Comparison of ENCODE assay signal across 28 cellular contexts in genomic region chr2:180739070-180739469, GRCh38.
"Had no signal": no experiment of that assay in that cellular context is flagged by ENCODE, and none has a peak within 500 bp of the region (broad histone marks: within the 10 kb centered on the region; RNA-seq: fewer than 3 reads in every experiment).

No MANE protein-coding gene starts in this region.

- H2AFZ ChIP-seq: neural progenitor cell, parathyroid adenoma had no signal

- H3K36me3 ChIP-seq: heart left ventricle, neural progenitor cell, uterus had no signal

- H3K4me1 ChIP-seq: heart left ventricle, parathyroid adenoma, uterus had no signal

- H3K9me3 ChIP-seq: heart left ventricle, uterus had no signal

- H3K4me3 ChIP-seq: heart left ventricle, neural progenitor cell, skin epidermis, uterus had no signal

- H3K79me2 ChIP-seq: parathyroid adenoma had no signal

- ATAC-seq: activated CD4-positive, alpha-beta T cell treated with anti-CD3 and anti-CD28 coated beads for 36 hours; activated CD8-positive, alpha-beta memory T cell treated with anti-CD3 and anti-CD28 coated beads, Interleukin-2, amount 10 ng/mL, durations not matched to agents 7 days and 5 days; activated CD8-positive, alpha-beta T cell treated with anti-CD3 and anti-CD28 coated beads, Interleukin-2, amount 10 ng/mL, durations not matched to agents 7 days and 5 days; activated naive CD8-positive, alpha-beta T cell treated with anti-CD3 and anti-CD28 coated beads, Interleukin-2, amount 50 U/mL, for 24 hours; heart left ventricle; left colon; natural killer cell; right cardiac atrium; stimulated activated effector memory CD8-positive, alpha-beta T cell treated with anti-CD3 and anti-CD28 coated beads, Interleukin-12 subunit alpha, Interleukin-12 subunit beta, amount 100 ng/mL, for 72 hours; stimulated activated naive CD8-positive, alpha-beta T cell treated with anti-CD3 and anti-CD28 coated beads, Interleukin-15, amount 100 ng/mL, for 72 hours had no signal

- H3K4me2 ChIP-seq: neural progenitor cell had no signal

- H3K27ac ChIP-seq: heart left ventricle, neural progenitor cell, parathyroid adenoma, skin epidermis, uterus had no signal

- DNase-seq: activated CD4-positive, alpha-beta T cell treated with anti-CD3 and anti-CD28 coated beads for 36 hours; activated CD4-positive, CD25-positive, alpha-beta regulatory T cell; activated CD8-positive, alpha-beta memory T cell treated with anti-CD3 and anti-CD28 coated beads, Interleukin-2, amount 10 ng/mL, durations not matched to agents 7 days and 5 days; activated CD8-positive, alpha-beta T cell treated with anti-CD3 and anti-CD28 coated beads, Interleukin-2, amount 10 ng/mL, durations not matched to agents 7 days and 5 days; activated naive CD8-positive, alpha-beta T cell treated with anti-CD3 and anti-CD28 coated beads, Interleukin-2, amount 50 U/mL, for 24 hours; activated T-cell treated with anti-CD3 and anti-CD28 coated beads, Interleukin-2, amount 50 U/mL, for 48 hours; amygdala; central memory CD4-positive, alpha-beta T cell; foreskin fibroblast; heart left ventricle; hypothalamus; immature natural killer cell; kidney; left colon; mammary epithelial cell; midbrain; natural killer cell; occipital lobe; right cardiac atrium; stimulated activated CD4-positive, alpha-beta T cell treated with anti-CD3 and anti-CD28 coated beads, Interleukin-12 subunit alpha, Interleukin-12 subunit beta, amount 100 ng/mL, for 4 hours; stimulated activated CD4-positive, alpha-beta T cell treated with anti-CD3 and anti-CD28 coated beads, Interleukin-4, amount 100 ng/mL, for 24 hours; stimulated activated naive CD8-positive, alpha-beta T cell treated with anti-CD3 and anti-CD28 coated beads, Interleukin-15, amount 100 ng/mL, for 72 hours; substantia nigra; uterus had no signal

- H3K9ac ChIP-seq: neural progenitor cell, parathyroid adenoma had no signal

- H3K27me3 ChIP-seq: heart left ventricle, neural progenitor cell, uterus had no signal
